7 cellular contexts compared by ENCODE assay signal in genomic region chr19:42284641-42285341, GRCh38. TPM values are rescaled to one million over a fixed set of nuclear protein-coding genes. Genes with fewer than 3 reads are reported as not detected.
DNase-seq lines count a peak whose midpoint lies in the region; ATAC-seq and TF ChIP-seq lines count a peak whose summit lies in the region.

No MANE protein-coding gene starts in this region.

- peak; percentile 50 for DNase-seq in NCI-H748 treated with DMSO at 0.1 percent for 48 hours (lab: John Stamatoyannopoulos, UW)
- peak; percentile 26 for DNase-seq in central memory CD4-positive, alpha-beta T cell
- peak; percentile 18 to 48 for DNase-seq in mesothelial cell of epicardium (ENCODE audit: low spot score in 2 of 2, unreplicated experiment in 2 of 2)
- peak in 1 of 2 donors; percentile 81 for DNase-seq in aorta
- DNase-seq in foreskin keratinocyte = no peak
- DNase-seq in stimulated activated CD4-positive, alpha-beta T cell treated with anti-CD3 and anti-CD28 coated beads, Interleukin-4, amount 100 ng/mL, for 4 hours = no peak

- H3K27ac ChIP-seq in aorta (ENCODE audit: low read depth in 1 of 2, low read length in 2 of 2) (peak overlapping the region in 1 of 2 donors; percentile 3), foreskin keratinocyte (no peak overlapping the region)

- no peak for TF ChIP-seq CTCF in mesothelial cell of epicardium (IDR thresholded peaks at IDR 0.05; ENCODE audit: unreplicated experiment)
- no peak for TF ChIP-seq CTCF in foreskin keratinocyte (conservative IDR thresholded peaks at IDR 0.05)

- H3K27ac Mint-ChIP-seq in mesothelial cell of epicardium = peak overlapping the region; percentile 92

- H3K9me3 ChIP-seq in aorta (ENCODE audit: control insufficient read depth, low read length) = no peaks in the 10 kb centered on the region

- 3% methylated on average over 25 to 33 of the region's 33 CpGs for WGBS in aorta, 2 donors

- peaks cover 0 to 3% of the 10 kb centered on the region in 2 donors for H3K4me1 ChIP-seq in aorta (ENCODE audit: control insufficient read depth in 1 of 2, insufficient read depth in 2 of 2, low read length in 2 of 2)
- peaks cover 5% of the 10 kb centered on the region for H3K4me1 ChIP-seq in foreskin keratinocyte

- ATAC-seq in GM18909 (IDR thresholded peaks at IDR 0.05; ENCODE audit: poor library complexity, unreplicated experiment) (peak; percentile 2), aorta (ENCODE audit: low FRiP score) (no peak), foreskin keratinocyte (no peak)

- no peaks in the 10 kb centered on the region for H3K27me3 ChIP-seq in aorta (ENCODE audit: control insufficient read depth in 1 of 2, insufficient read depth in 2 of 2, low read length in 1 of 2)
- no peaks in the 10 kb centered on the region for H3K27me3 ChIP-seq in foreskin keratinocyte

- peak overlapping the region; percentile 24 to 45 for H3K4me3 ChIP-seq in aorta (ENCODE audit: low read length in 2 of 2)

- H3K27me3 Mint-ChIP-seq in mesothelial cell of epicardium (ENCODE audit: low read depth) = no peaks in the 10 kb centered on the region

- H3K36me3 Mint-ChIP-seq in mesothelial cell of epicardium = peaks cover 2% of the 10 kb centered on the region

- H3K4me3 Mint-ChIP-seq in mesothelial cell of epicardium = peak overlapping the region; percentile 82

- peaks cover 0 to 5% of the 10 kb centered on the region in 2 donors for H3K36me3 ChIP-seq in aorta (ENCODE audit: control insufficient read depth in 1 of 2, insufficient read depth in 2 of 2, low read length in 1 of 2)

- H3K9me3 Mint-ChIP-seq in mesothelial cell of epicardium = no peaks in the 10 kb centered on the region

- intact Hi-C loops in aorta (cut with DNase I) = no loop called here

- H3K4me1 Mint-ChIP-seq in mesothelial cell of epicardium = peaks cover 33% of the 10 kb centered on the region

RNA-seq across cellular contexts. Expression of gene CIC, which starts 15.7 kb away (rescaled TPM):
- 84.0 to 90.9 TPM (median 90.8 TPM) in 3 replicates for total RNA-seq in mesothelial cell of epicardium
- 100 to 1,000 TPM; 103 to 104 TPM for total RNA-seq in aorta
- 10 to 100 TPM; 14.3 to 44.6 TPM for polyA plus RNA-seq in aorta
- 37.4 and 40.7 TPM in 2 replicates for total RNA-seq in foreskin keratinocyte
- polyA plus RNA-seq in foreskin keratinocyte = 32.2 and 36.1 TPM in 2 replicates

RNA-seq across cellular contexts. Expression of gene PRR19, which starts 17.1 kb away (rescaled TPM):
- total RNA-seq in mesothelial cell of epicardium = 1.3 to 2.0 TPM (median 1.7 TPM) in 3 replicates
- total RNA-seq in aorta = under 1 TPM; 0.23 to 0.45 TPM
- not detected for polyA plus RNA-seq in aorta
- 1.4 and 1.5 TPM in 2 replicates for total RNA-seq in foreskin keratinocyte
- 2.3 TPM in 2 replicates for polyA plus RNA-seq in foreskin keratinocyte

RNA-seq across cellular contexts. Expression of gene PAFAH1B3, which starts 17.6 kb away (rescaled TPM):
- total RNA-seq in mesothelial cell of epicardium (81.2 to 91.0 TPM (median 88.5 TPM) in 3 replicates), aorta (1 to 10 TPM; 4.8 to 9.3 TPM), foreskin keratinocyte (71.9 and 82.9 TPM in 2 replicates)
- polyA plus RNA-seq in aorta (1 to 10 TPM; 2.3 to 8.4 TPM), foreskin keratinocyte (106 and 121 TPM in 2 replicates)

RNA-seq across cellular contexts. Expression of gene TMEM145, which starts 28.3 kb away (rescaled TPM):
- total RNA-seq in mesothelial cell of epicardium (0.25 to 0.92 TPM (median 0.42 TPM) in 3 replicates), aorta (not detected), foreskin keratinocyte (not detected in 2 replicates)
- polyA plus RNA-seq in aorta (not detected), foreskin keratinocyte (0.04 TPM in 1 of 2 replicates, not detected in the other)

RNA-seq across cellular contexts. Expression of gene ERF, which starts 29.9 kb away (rescaled TPM):
- total RNA-seq in mesothelial cell of epicardium = 90.4 to 106 TPM (median 92.1 TPM) in 3 replicates
- total RNA-seq in aorta = 10 to 100 TPM; 74.9 to 99.5 TPM
- polyA plus RNA-seq in aorta = 10 to 100 TPM; 19.7 to 44.2 TPM
- total RNA-seq in foreskin keratinocyte = 83.9 and 91.9 TPM in 2 replicates
- 87.6 and 96.7 TPM in 2 replicates for polyA plus RNA-seq in foreskin keratinocyte

Comparison
In these comparisons a context has a peak if more than half of its experiments do, and no peak if none do; other contexts are left out.
1. DNase-seq: peak in NCI-H748 treated with DMSO at 0.1 percent for 48 hours (single experiment), central memory CD4-positive, alpha-beta T cell (single experiment) and mesothelial cell of epicardium (2 of 2); none in foreskin keratinocyte (0 of 2) and stimulated activated CD4-positive, alpha-beta T cell treated with anti-CD3 and anti-CD28 coated beads, Interleukin-4, amount 100 ng/mL, for 4 hours (0 of 2).